In genomic region chr10:75111906-75112703, GRCh38 we compare ENCODE assay signal across 8 cellular contexts. TPM values are rescaled to one million over a fixed set of nuclear protein-coding genes. Genes with fewer than 3 reads are reported as not detected.
DNase-seq lines count a peak whose midpoint lies in the region; ATAC-seq and TF ChIP-seq lines count a peak whose summit lies in the region.

No MANE protein-coding gene starts in this region.

- H3K27me3 ChIP-seq in CD4-positive, CD25-positive, alpha-beta regulatory T cell (ENCODE audit: control insufficient read depth, insufficient read depth, low read length), result no peaks in the 10 kb centered on the region
- no peaks in the 10 kb centered on the region for H3K27me3 ChIP-seq in osteoblast (ENCODE audit: insufficient read depth, low read length)

- H4K20me1 ChIP-seq in osteoblast (ENCODE audit: insufficient read depth, low read length), result peaks cover 21% of the 10 kb centered on the region

- peak; percentile 19 to 21 for ATAC-seq in CD4-positive, CD25-positive, alpha-beta regulatory T cell (ENCODE audit: low read depth in 2 of 2)
- ATAC-seq in GM19351 (IDR thresholded peaks at IDR 0.05; ENCODE audit: unreplicated experiment) (peak; percentile 30), HG03442 (IDR thresholded peaks at IDR 0.05; ENCODE audit: unreplicated experiment) (peak; percentile 17), Right ventricle myocardium superior (ENCODE audit: poor library complexity) (peak; percentile 31)

- peak overlapping the region; percentile 94 for H3K27ac ChIP-seq in CD4-positive, CD25-positive, alpha-beta regulatory T cell (ENCODE audit: insufficient read depth, low read length, poor library complexity, severe bottlenecking)
- peak overlapping the region; percentile 95 for H3K27ac ChIP-seq in osteoblast (ENCODE audit: low read depth, low read length)

- peak overlapping the region; percentile 52 for H2AFZ ChIP-seq in osteoblast (ENCODE audit: low read length)

- H3K4me2 ChIP-seq in osteoblast (ENCODE audit: insufficient read depth, low read length), result peak overlapping the region; percentile 86

- H3K79me2 ChIP-seq in osteoblast (ENCODE audit: insufficient read depth, low read length), result peaks cover 46% of the 10 kb centered on the region

- peak overlapping the region; percentile 88 for H3K4me3 ChIP-seq in CD4-positive, CD25-positive, alpha-beta regulatory T cell (ENCODE audit: low read depth, low read length)
- peak overlapping the region; percentile 98 for H3K4me3 ChIP-seq in osteoblast (ENCODE audit: insufficient read depth, low read length)

- H3K36me3 Mint-ChIP-seq in CD4-positive, CD25-positive, alpha-beta regulatory T cell, result no peaks in the 10 kb centered on the region
- H3K36me3 Mint-ChIP-seq in activated naive CD8-positive, alpha-beta T cell treated with anti-CD3 and anti-CD28 coated beads for 36 hours, result peaks cover 14% of the 10 kb centered on the region

- peak; percentile 39 to 76 (median 49) for DNase-seq in CD4-positive, CD25-positive, alpha-beta regulatory T cell
- DNase-seq in RPMI7951 (ENCODE audit: low read depth) (peak; percentile 44), Right ventricle myocardium superior (peak; percentile 65), osteoblast (ENCODE audit: insufficient read length, low spot score, missing footprints) (peak; percentile 88), COR-L47 (lab: John Stamatoyannopoulos, UW) (no peak)
- peak; percentile 55 for DNase-seq in activated naive CD8-positive, alpha-beta T cell treated with anti-CD3 and anti-CD28 coated beads for 36 hours

- H3K36me3 ChIP-seq in CD4-positive, CD25-positive, alpha-beta regulatory T cell (ENCODE audit: control insufficient read depth, insufficient read depth, low read length), result no peaks in the 10 kb centered on the region
- H3K36me3 ChIP-seq in osteoblast (ENCODE audit: insufficient read depth, low read length), result no peaks in the 10 kb centered on the region

- no peaks in the 10 kb centered on the region for H3K9me3 Mint-ChIP-seq in CD4-positive, CD25-positive, alpha-beta regulatory T cell
- H3K9me3 Mint-ChIP-seq in activated naive CD8-positive, alpha-beta T cell treated with anti-CD3 and anti-CD28 coated beads for 36 hours, result no peaks in the 10 kb centered on the region

- peaks cover 5% of the 10 kb centered on the region for H3K27me3 Mint-ChIP-seq in CD4-positive, CD25-positive, alpha-beta regulatory T cell
- H3K27me3 Mint-ChIP-seq in activated naive CD8-positive, alpha-beta T cell treated with anti-CD3 and anti-CD28 coated beads for 36 hours, result no peaks in the 10 kb centered on the region

- no peaks in the 10 kb centered on the region for H3K9me3 ChIP-seq in CD4-positive, CD25-positive, alpha-beta regulatory T cell (ENCODE audit: control insufficient read depth in 2 of 2, low read length in 2 of 2)
- H3K9me3 ChIP-seq in osteoblast (ENCODE audit: low read depth, low read length), result no peaks in the 10 kb centered on the region

- TF ChIP-seq CTCF in osteoblast (IDR thresholded peaks at IDR 0.05; ENCODE audit: extremely low read depth, low read depth, low read length), result no peak

- H3K27ac Mint-ChIP-seq in CD4-positive, CD25-positive, alpha-beta regulatory T cell, result peak overlapping the region; percentile 94 to 98 (median 96)
- peak overlapping the region; percentile 92 for H3K27ac Mint-ChIP-seq in activated naive CD8-positive, alpha-beta T cell treated with anti-CD3 and anti-CD28 coated beads for 36 hours

- intact Hi-C loops in Right ventricle myocardium superior (cut with DNase I), result loop anchor here (5.0 to 10.0 kb wide), 2 partner anchors 120 to 287 kb away; partner anchors contain the start of gene KAT6B

- peak overlapping the region; percentile 87 to 99 (median 94) for H3K4me3 Mint-ChIP-seq in CD4-positive, CD25-positive, alpha-beta regulatory T cell
- peak overlapping the region; percentile 92 for H3K4me3 Mint-ChIP-seq in activated naive CD8-positive, alpha-beta T cell treated with anti-CD3 and anti-CD28 coated beads for 36 hours

- peaks cover 27% of the 10 kb centered on the region for H3K4me1 ChIP-seq in CD4-positive, CD25-positive, alpha-beta regulatory T cell (ENCODE audit: control insufficient read depth, insufficient read depth, low read length, poor library complexity, severe bottlenecking)
- peaks cover 18% of the 10 kb centered on the region for H3K4me1 ChIP-seq in osteoblast (ENCODE audit: insufficient read depth, low read length)

- peaks cover 21 to 74% (median 47%) of the 10 kb centered on the region in 4 donors for H3K4me1 Mint-ChIP-seq in CD4-positive, CD25-positive, alpha-beta regulatory T cell
- H3K4me1 Mint-ChIP-seq in activated naive CD8-positive, alpha-beta T cell treated with anti-CD3 and anti-CD28 coated beads for 36 hours, result peaks cover 48% of the 10 kb centered on the region

RNA-seq across cellular contexts. Expression of gene SAMD8, which starts 0.6 kb away (rescaled TPM):
- 36.9 TPM for total RNA-seq in CD4-positive, CD25-positive, alpha-beta regulatory T cell
- 1 to 10 TPM; 6.5 to 8.0 (median 7.7) TPM for polyA plus RNA-seq in CD4-positive, CD25-positive, alpha-beta regulatory T cell
- 13.1 and 14.1 TPM in 2 replicates for total RNA-seq in RPMI7951 (2014; rRNA removed; shearing (Covaris generic))
- 10 to 100 TPM; 15.9 to 17.3 TPM for total RNA-seq in activated naive CD8-positive, alpha-beta T cell treated with anti-CD3 and anti-CD28 coated beads for 36 hours
- total RNA-seq in Right ventricle myocardium superior (23.3 TPM), osteoblast (30.6 and 31.5 TPM in 2 replicates)
